Comparison of ENCODE assay signal across 1 cellular context in the genomic region with DNA sequence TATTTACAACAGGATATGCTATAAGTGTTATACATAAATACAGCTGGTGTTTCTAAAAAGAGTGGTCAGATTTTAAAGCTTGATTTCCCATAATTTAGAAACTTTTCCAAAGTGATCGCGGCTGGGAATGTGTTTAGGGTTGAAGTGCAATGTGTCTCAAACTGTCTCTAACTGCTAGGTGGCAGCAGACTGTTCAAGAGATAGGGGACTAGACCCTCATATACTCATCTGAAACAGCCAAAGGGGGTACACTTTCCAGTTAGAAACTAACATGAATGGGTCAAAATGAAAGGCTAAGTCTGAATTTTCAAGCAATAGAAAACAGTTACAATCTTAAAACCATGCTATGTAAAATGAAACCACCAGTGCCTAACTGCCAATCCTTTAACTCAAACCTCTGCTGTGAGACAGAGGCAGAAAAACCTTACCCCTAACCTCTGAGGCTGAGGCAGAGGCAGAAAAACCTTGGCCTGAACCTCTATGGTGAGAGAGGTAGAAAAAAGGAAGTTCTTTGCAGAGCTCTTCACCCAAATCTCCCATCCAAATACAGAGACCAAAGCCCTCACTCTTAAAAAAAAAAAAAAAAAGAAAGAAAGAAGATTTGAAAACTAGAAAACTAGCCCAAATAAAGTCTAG.
TF ChIP-seq lines count a peak whose summit lies in the region.

No MANE protein-coding gene starts in this region.

TF ChIP-seq in K562, 482 proteins besides CTCF, POLR2A, EP300 and RAD21 (continued from another document):
- TF ChIP-seq, protein P1, sequence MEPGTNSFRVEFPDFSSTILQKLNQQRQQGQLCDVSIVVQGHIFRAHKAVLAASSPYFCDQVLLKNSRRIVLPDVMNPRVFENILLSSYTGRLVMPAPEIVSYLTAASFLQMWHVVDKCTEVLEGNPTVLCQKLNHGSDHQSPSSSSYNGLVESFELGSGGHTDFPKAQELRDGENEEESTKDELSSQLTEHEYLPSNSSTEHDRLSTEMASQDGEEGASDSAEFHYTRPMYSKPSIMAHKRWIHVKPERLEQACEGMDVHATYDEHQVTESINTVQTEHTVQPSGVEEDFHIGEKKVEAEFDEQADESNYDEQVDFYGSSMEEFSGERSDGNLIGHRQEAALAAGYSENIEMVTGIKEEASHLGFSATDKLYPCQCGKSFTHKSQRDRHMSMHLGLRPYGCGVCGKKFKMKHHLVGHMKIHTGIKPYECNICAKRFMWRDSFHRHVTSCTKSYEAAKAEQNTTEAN (CRISPR knock-in tag; IDR thresholded peaks at IDR 0.05), result no peak
- no peak for TF ChIP-seq YBX1 (IDR thresholded peaks at IDR 0.05)
- TF ChIP-seq PTBP1 (IDR thresholded peaks at IDR 0.05; ENCODE audit: low read depth, low read length), result no peak
- no peak for TF ChIP-seq SP2 (IDR thresholded peaks at IDR 0.05; ENCODE audit: extremely low read depth, low read depth, low read length, poor library complexity, severe bottlenecking)
